9 cellular contexts compared by ENCODE assay signal in genomic region chr2:111659361-111660281, GRCh38.
A peak's percentile ranks its signal among the peaks of the same experiment; 100 is the strongest.
DNase-seq lines count a peak whose midpoint lies in the region; ATAC-seq and TF ChIP-seq lines count a peak whose summit lies in the region.
"Had no signal": no experiment of that assay in that cellular context is flagged by ENCODE, and none has a peak within 500 bp of the region (broad histone marks: within the 10 kb centered on the region; RNA-seq: fewer than 3 reads in every experiment).

No MANE protein-coding gene starts in this region.

- H3K4me2 ChIP-seq in skeletal muscle satellite cell (ENCODE audit: low read length) = peak overlapping the region; percentile 33

- H3K4me3 ChIP-seq in HEK293 (ENCODE audit: low read depth, low read length) (no peak overlapping the region), skeletal muscle satellite cell (ENCODE audit: low read length) (peak overlapping the region; percentile 17)

- H3K9me3 ChIP-seq in HEK293 (ENCODE audit: control insufficient read depth, insufficient read depth, low read depth, low read length) (no peaks in the 10 kb centered on the region), skeletal muscle satellite cell (replicated peaks; ENCODE audit: low read length) (no peaks in the 10 kb centered on the region)

- H3K4me1 ChIP-seq in HEK293 (ENCODE audit: control insufficient read depth, insufficient read depth, low read length) = no peaks in the 10 kb centered on the region
- H3K4me1 ChIP-seq in skeletal muscle satellite cell (ENCODE audit: control insufficient read depth, insufficient read depth, low read length) = peaks cover 35% of the 10 kb centered on the region
- H3K4me1 ChIP-seq: parathyroid adenoma had no signal

- no peak overlapping the region for H3K27ac ChIP-seq in HEK293 (ENCODE audit: extremely low read depth, low read depth, low read length)
- H3K27ac ChIP-seq: parathyroid adenoma had no signal

- no peak overlapping the region for H3K9ac ChIP-seq in skeletal muscle satellite cell (ENCODE audit: low read depth, low read length)
- H3K9ac ChIP-seq: parathyroid adenoma had no signal

- CTCF ChIA-PET in HEK293 (lab: Yijun Ruan, JAX) = interaction anchor here (0.6 kb wide), 1 partner anchor 628 kb away, joined by 3 read pairs; no protein-coding TSS in a partner anchor

- H3K27me3 ChIP-seq in skeletal muscle satellite cell (ENCODE audit: control insufficient read depth, insufficient read depth, low read length) = no peaks in the 10 kb centered on the region

- peak; percentile 32 for DNase-seq in SHP77 treated with DMSO at 0.1 percent for 48 hours (lab: John Stamatoyannopoulos, UW)
- peak; percentile 78 for DNase-seq in Right ventricle myocardium superior
- no peak for DNase-seq in activated CD4-positive, alpha-beta T cell treated with anti-CD3 and anti-CD28 coated beads for 48 hours
- no peak for DNase-seq in activated naive CD4-positive, alpha-beta T cell treated with anti-CD3 and anti-CD28 coated beads, Interleukin-2, amount 50 U/mL, for 72 hours (ENCODE audit: low spot score in 2 of 2)

- intact Hi-C loops in Right ventricle myocardium superior (cut with DNase I) = loop anchor here (10.0 kb wide), 1 partner anchor 545 kb away; no protein-coding TSS in a partner anchor

- no peak for TF ChIP-seq CTCF in HEK293 (tag by site-specific recombination; IDR thresholded peaks at IDR 0.05)

- H3K36me3 ChIP-seq in HEK293 (ENCODE audit: control insufficient read depth in 2 of 2, insufficient read depth in 1 of 2, low read length in 2 of 2) = no peaks in the 10 kb centered on the region
- H3K36me3 ChIP-seq in skeletal muscle satellite cell (ENCODE audit: insufficient read depth, low read length) = no peaks in the 10 kb centered on the region

- H3K9me3 Mint-ChIP-seq in activated naive CD4-positive, alpha-beta T cell treated with anti-CD3 and anti-CD28 coated beads, Interleukin-2, amount 50 U/mL, for 72 hours = no peaks in the 10 kb centered on the region

- H3K27ac Mint-ChIP-seq in activated naive CD4-positive, alpha-beta T cell treated with anti-CD3 and anti-CD28 coated beads, Interleukin-2, amount 50 U/mL, for 72 hours = no peak overlapping the region

- POLR2A ChIA-PET in HEK293 (lab: Yijun Ruan, JAX) = interaction anchor here (0.6 kb wide), 1 partner anchor 239 kb away, joined by 4 read pairs; the partner anchor contains the start of gene MERTK

- no peaks in the 10 kb centered on the region for H3K36me3 Mint-ChIP-seq in activated naive CD4-positive, alpha-beta T cell treated with anti-CD3 and anti-CD28 coated beads, Interleukin-2, amount 50 U/mL, for 72 hours

- ATAC-seq in Right ventricle myocardium superior (ENCODE audit: poor library complexity) (peak; percentile 87), HG03469 (IDR thresholded peaks at IDR 0.05; ENCODE audit: unreplicated experiment) (no peak), GM21381 (IDR thresholded peaks at IDR 0.05; ENCODE audit: unreplicated experiment) (no peak)
- ATAC-seq in activated naive CD4-positive, alpha-beta T cell treated with anti-CD3 and anti-CD28 coated beads, Interleukin-2, amount 50 U/mL, for 72 hours = no peak

TF ChIP-seq in HEK293, 187 proteins besides CTCF, POLR2A, EP300 and RAD21 (continues in another document):
- TF ChIP-seq ELK4 (IDR thresholded peaks at IDR 0.05; ENCODE audit: borderline replicate concordance, low read depth, low read length) = no peak
- peak; percentile 43 for TF ChIP-seq PATZ1 (tag by site-specific recombination; IDR thresholded peaks at IDR 0.05)
- TF ChIP-seq ZBTB21 (tag by site-specific recombination; IDR thresholded peaks at IDR 0.05) = peak; percentile 39; the same call in 1 of the 2 replicates
- no peak for TF ChIP-seq ZBTB49 (tag by site-specific recombination; IDR thresholded peaks at IDR 0.05; ENCODE audit: low read depth)
- no peak for TF ChIP-seq FEZF1 (tag by site-specific recombination; IDR thresholded peaks at IDR 0.05)
- no peak for TF ChIP-seq SP3 (tag by site-specific recombination; IDR thresholded peaks at IDR 0.05)
- TF ChIP-seq EGR2 (tag by site-specific recombination; IDR thresholded peaks at IDR 0.05; ENCODE audit: low read depth) = no peak
- TF ChIP-seq ZNF211 (tag by site-specific recombination; IDR thresholded peaks at IDR 0.05; ENCODE audit: low read depth) = no peak
- no peak for TF ChIP-seq ZBTB7A (tag by site-specific recombination; IDR thresholded peaks at IDR 0.05; ENCODE audit: low read depth)
- TF ChIP-seq ZNF114 (tag by site-specific recombination; IDR thresholded peaks at IDR 0.05) = no peak
- TF ChIP-seq ZNF324 (tag by site-specific recombination; IDR thresholded peaks at IDR 0.05) = no peak
- no peak for TF ChIP-seq ZNF692 (tag by site-specific recombination; IDR thresholded peaks at IDR 0.05)
- no peak for TF ChIP-seq ZBTB10 (tag by site-specific recombination; IDR thresholded peaks at IDR 0.05)
- TF ChIP-seq ZNF571 (tag by site-specific recombination; IDR thresholded peaks at IDR 0.05) = no peak
- no peak for TF ChIP-seq ZNF830 (tag by site-specific recombination; IDR thresholded peaks at IDR 0.05; ENCODE audit: low read depth)

Comparison
In these comparisons a context has a peak if more than half of its experiments do, and no peak if none do; other contexts are left out.
1. DNase-seq: peak in SHP77 treated with DMSO at 0.1 percent for 48 hours (single experiment) and Right ventricle myocardium superior (single experiment); none in activated CD4-positive, alpha-beta T cell treated with anti-CD3 and anti-CD28 coated beads for 48 hours (single experiment) and activated naive CD4-positive, alpha-beta T cell treated with anti-CD3 and anti-CD28 coated beads, Interleukin-2, amount 50 U/mL, for 72 hours (0 of 2).